ENCODE assay signal across 11 cellular contexts in genomic region chr19:13547102-13547501, GRCh38.
"Had no signal": no experiment of that assay in that cellular context is flagged by ENCODE, and none has a peak within 500 bp of the region (broad histone marks: within the 10 kb centered on the region; RNA-seq: fewer than 3 reads in every experiment).

No MANE protein-coding gene starts in this region.

- H2AFZ ChIP-seq: GM23248, GM23338 had no signal

- H3K4me3 ChIP-seq: GM23248, GM23338, HAP-1 had no signal

- H3K36me3 ChIP-seq: HAP-1 had no signal

- H3K4me2 ChIP-seq: GM23338 had no signal

- H3K27ac ChIP-seq: GM23248 had no signal

- DNase-seq: GM23248, GOT3, H7, H9, HCEC 1CT, HFFc6 had no signal

- H3K4me1 ChIP-seq: HAP-1 had no signal

- FAIRE-seq: H1, H54 had no signal

- ATAC-seq: GM23338, HCT116 had no signal

- H3K4me3 Mint-ChIP-seq: GM23338, H9, HFFc6 had no signal

- H3K9me3 Mint-ChIP-seq: GM23338, HFFc6 had no signal

- H3K27ac Mint-ChIP-seq: GM23338, H9, HFFc6 had no signal

- H3K9me3 ChIP-seq: HAP-1 had no signal

- H3K9ac ChIP-seq: GM23248 had no signal

- H3K4me1 Mint-ChIP-seq: GM23338, H9 had no signal
